ENCODE assay signal across 8 cellular contexts in genomic region chr1:225813250-225813964, GRCh38. TPM values are rescaled to one million over a fixed set of nuclear protein-coding genes. Genes with fewer than 3 reads are reported as not detected.
DNase-seq lines count a peak whose midpoint lies in the region; ATAC-seq and TF ChIP-seq lines count a peak whose summit lies in the region.

No MANE protein-coding gene starts in this region.

- no peaks in the 10 kb centered on the region for H3K9me2 ChIP-seq in HCT116 (ENCODE audit: insufficient read depth)

- CTCF ChIA-PET in HCT116 (lab: Charles Lee) = interaction anchor here (1.2 to 2.2 kb wide), 2 partner anchors 36 to 339 kb away, joined by 4 to 6 read pairs; partner anchors contain the start of gene SRP9
- CTCF ChIA-PET in activated CD4-positive, alpha-beta T cell treated with anti-CD3 and anti-CD28 coated beads for 36 hours (lab: Charles Lee) = interaction anchor here (0.6 to 1.4 kb wide), 3 partner anchors 9 to 334 kb away, joined by 3 read pairs; no protein-coding TSS in a partner anchor

- no peaks in the 10 kb centered on the region for H4K20me1 ChIP-seq in HCT116 (ENCODE audit: insufficient read depth)

- no peak overlapping the region for H3K27ac Mint-ChIP-seq in activated CD4-positive, alpha-beta T cell treated with anti-CD3 and anti-CD28 coated beads for 36 hours

- ATAC-seq in HCT116 (no peak), HG03565 (IDR thresholded peaks at IDR 0.05; ENCODE audit: unreplicated experiment) (no peak)
- ATAC-seq in activated CD4-positive, alpha-beta T cell treated with anti-CD3 and anti-CD28 coated beads for 36 hours = no peak

- H3K36me3 Mint-ChIP-seq in activated CD4-positive, alpha-beta T cell treated with anti-CD3 and anti-CD28 coated beads for 36 hours (ENCODE audit: low read depth) = no peaks in the 10 kb centered on the region

- TF ChIP-seq POLR2A in HCT116 (IDR thresholded peaks at IDR 0.05; ENCODE audit: borderline replicate concordance, extremely low read depth, insufficient read depth, insufficient read length) = no peak

- H3K27ac ChIP-seq in HCT116 (ENCODE audit: low read depth, low read length) = no peak overlapping the region

- POLR2A ChIA-PET in HCT116 (lab: Charles Lee) = interaction anchor here (1.2 kb wide), 1 partner anchor 111 kb away, joined by 4 read pairs; the partner anchor contains the start of gene PYCR2
- POLR2A ChIA-PET in activated CD4-positive, alpha-beta T cell treated with anti-CD3 and anti-CD28 coated beads for 36 hours (lab: Charles Lee) = no interaction called here

- BruUV-seq in HCT116 (replicated peaks; lab: Mats Ljungman, UMichigan) = no TSS peak

- TF ChIP-seq RAD21 in HCT116 (IDR thresholded peaks at IDR 0.05; ENCODE audit: low read depth) = no peak

- intact Hi-C loops in HCT116 (cut with micrococcal nuclease) = loop anchor here (5.0 kb wide), 1 partner anchor 69 kb away; the partner anchor contains the start of gene TMEM63A
- intact Hi-C loops in activated CD4-positive, alpha-beta T cell treated with anti-CD3 and anti-CD28 coated beads for 36 hours (cut with DNase I, micrococcal nuclease) = no loop called here

- H3K4me3 ChIP-seq in HCT116 (replicated peaks in 1 of 2; ENCODE audit: low read depth in 1 of 2, low read length in 2 of 2) = no peak overlapping the region

- H2AFZ ChIP-seq in HCT116 (ENCODE audit: low read depth, low read length, poor library complexity, severe bottlenecking) = no peak overlapping the region

- H3K4me1 Mint-ChIP-seq in activated CD4-positive, alpha-beta T cell treated with anti-CD3 and anti-CD28 coated beads for 36 hours = peaks cover 12% of the 10 kb centered on the region

- DNase-seq in HCT116 (ENCODE audit: low read depth, low spot score) = no peak
- peak; percentile 51 for DNase-seq in OCI-M1 (lab: John Stamatoyannopoulos, UW)
- peak; percentile 89 for DNase-seq in fibroblast of peridontal ligament (ENCODE audit: extremely low read depth)
- peak; percentile 93 for DNase-seq in renal cortical epithelial cell (ENCODE audit: low read depth)
- no peak for DNase-seq in cerebellum (ENCODE audit: low spot score)
- DNase-seq in activated CD4-positive, alpha-beta T cell treated with anti-CD3 and anti-CD28 coated beads for 36 hours = no peak
- DNase-seq in activated effector memory CD4-positive, alpha-beta T cell treated with Interleukin-2 at 50 U/mL for 16 hours = no peak

- TF ChIP-seq CTCF in HCT116 (IDR thresholded peaks at IDR 0.05 in 2 of 3, conservative IDR thresholded peaks at IDR 0.05 in 1 of 3; ENCODE audit: borderline replicate concordance in 1 of 3, insufficient read depth in 1 of 3, low read depth in 2 of 3, low read length in 2 of 3) = no peak

- H3K9me3 ChIP-seq in HCT116 (ENCODE audit: control insufficient read depth in 1 of 2, insufficient read depth in 1 of 2, low read depth in 1 of 2, low read length in 2 of 2) = no peaks in the 10 kb centered on the region

- H3K4me3 Mint-ChIP-seq in activated CD4-positive, alpha-beta T cell treated with anti-CD3 and anti-CD28 coated beads for 36 hours = no peak overlapping the region

- peaks cover 34 to 47% of the 10 kb centered on the region in 2 experiments for H3K4me1 ChIP-seq in HCT116 (ENCODE audit: control insufficient read depth in 1 of 2, insufficient read depth in 2 of 2, low read length in 2 of 2)

- H3K9ac ChIP-seq in HCT116 (ENCODE audit: low read length) = no peak overlapping the region

- H3K36me3 ChIP-seq in HCT116 (ENCODE audit: control insufficient read depth in 1 of 2, insufficient read depth in 2 of 2, low read length in 2 of 2) = no peaks in the 10 kb centered on the region

- peak overlapping the region; percentile 45; the same call in 1 of the 2 replicates for H3K4me2 ChIP-seq in HCT116 (ENCODE audit: low read length)

- no peaks in the 10 kb centered on the region for H3K27me3 ChIP-seq in HCT116 (ENCODE audit: insufficient read depth, low read length)

- H3K79me2 ChIP-seq in HCT116 (ENCODE audit: insufficient read depth, low read length) = no peaks in the 10 kb centered on the region

- H3K27me3 Mint-ChIP-seq in activated CD4-positive, alpha-beta T cell treated with anti-CD3 and anti-CD28 coated beads for 36 hours = peaks cover 4% of the 10 kb centered on the region

- no peaks in the 10 kb centered on the region for H3K9me3 Mint-ChIP-seq in activated CD4-positive, alpha-beta T cell treated with anti-CD3 and anti-CD28 coated beads for 36 hours (ENCODE audit: low read depth)

- RAD21 ChIA-PET in HCT116 (lab: Charles Lee; ENCODE audit: low non-redundant PET in 1 of 2, low total read pairs in 2 of 2, uncharacterized antibody in 2 of 2, unreplicated experiment in 2 of 2) = no interaction called here

TF ChIP-seq in HCT116, 20 proteins besides CTCF, POLR2A, EP300 and RAD21 (continues in another document):
- TF ChIP-seq SP1 (IDR thresholded peaks at IDR 0.05; ENCODE audit: low read depth) (no peak), POLR2AphosphoS5 (IDR thresholded peaks at IDR 0.05; ENCODE audit: low read depth, low read length) (no peak), TCF7L2 (IDR thresholded peaks at IDR 0.05; ENCODE audit: borderline replicate concordance, extremely low read depth, insufficient read depth, insufficient read length) (no peak), CBX3 (IDR thresholded peaks at IDR 0.05; ENCODE audit: low read depth) (no peak), SIN3A (IDR thresholded peaks at IDR 0.05; ENCODE audit: low read depth) (no peak), EZH2 (IDR thresholded peaks at IDR 0.05) (no peak), EZH2phosphoT487 (IDR thresholded peaks at IDR 0.05; ENCODE audit: borderline replicate concordance) (no peak), ELF1 (IDR thresholded peaks at IDR 0.05; ENCODE audit: borderline replicate concordance, low read depth) (no peak), YY1 (IDR thresholded peaks at IDR 0.05; ENCODE audit: extremely low read depth, insufficient replicate concordance, low read depth, low read length) (no peak), FOSL1 (IDR thresholded peaks at IDR 0.05; ENCODE audit: low read depth) (no peak), CEBPB (IDR thresholded peaks at IDR 0.05; ENCODE audit: low read depth) (no peak), JUND (IDR thresholded peaks at IDR 0.05) (no peak), ZFX (IDR thresholded peaks at IDR 0.05) (no peak), ZNF274 (IDR thresholded peaks at IDR 0.05; ENCODE audit: low read depth, low read length) (no peak), ZBTB33 (IDR thresholded peaks at IDR 0.05; ENCODE audit: extremely low read depth, insufficient replicate concordance, low read length) (no peak), EGR1 (IDR thresholded peaks at IDR 0.05; ENCODE audit: low read depth) (no peak)
- TF ChIP-seq, protein P1, sequence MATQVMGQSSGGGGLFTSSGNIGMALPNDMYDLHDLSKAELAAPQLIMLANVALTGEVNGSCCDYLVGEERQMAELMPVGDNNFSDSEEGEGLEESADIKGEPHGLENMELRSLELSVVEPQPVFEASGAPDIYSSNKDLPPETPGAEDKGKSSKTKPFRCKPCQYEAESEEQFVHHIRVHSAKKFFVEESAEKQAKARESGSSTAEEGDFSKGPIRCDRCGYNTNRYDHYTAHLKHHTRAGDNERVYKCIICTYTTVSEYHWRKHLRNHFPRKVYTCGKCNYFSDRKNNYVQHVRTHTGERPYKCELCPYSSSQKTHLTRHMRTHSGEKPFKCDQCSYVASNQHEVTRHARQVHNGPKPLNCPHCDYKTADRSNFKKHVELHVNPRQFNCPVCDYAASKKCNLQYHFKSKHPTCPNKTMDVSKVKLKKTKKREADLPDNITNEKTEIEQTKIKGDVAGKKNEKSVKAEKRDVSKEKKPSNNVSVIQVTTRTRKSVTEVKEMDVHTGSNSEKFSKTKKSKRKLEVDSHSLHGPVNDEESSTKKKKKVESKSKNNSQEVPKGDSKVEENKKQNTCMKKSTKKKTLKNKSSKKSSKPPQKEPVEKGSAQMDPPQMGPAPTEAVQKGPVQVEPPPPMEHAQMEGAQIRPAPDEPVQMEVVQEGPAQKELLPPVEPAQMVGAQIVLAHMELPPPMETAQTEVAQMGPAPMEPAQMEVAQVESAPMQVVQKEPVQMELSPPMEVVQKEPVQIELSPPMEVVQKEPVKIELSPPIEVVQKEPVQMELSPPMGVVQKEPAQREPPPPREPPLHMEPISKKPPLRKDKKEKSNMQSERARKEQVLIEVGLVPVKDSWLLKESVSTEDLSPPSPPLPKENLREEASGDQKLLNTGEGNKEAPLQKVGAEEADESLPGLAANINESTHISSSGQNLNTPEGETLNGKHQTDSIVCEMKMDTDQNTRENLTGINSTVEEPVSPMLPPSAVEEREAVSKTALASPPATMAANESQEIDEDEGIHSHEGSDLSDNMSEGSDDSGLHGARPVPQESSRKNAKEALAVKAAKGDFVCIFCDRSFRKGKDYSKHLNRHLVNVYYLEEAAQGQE (IDR thresholded peaks at IDR 0.05; ENCODE audit: low read depth) = no peak
- TF ChIP-seq, protein P2, sequence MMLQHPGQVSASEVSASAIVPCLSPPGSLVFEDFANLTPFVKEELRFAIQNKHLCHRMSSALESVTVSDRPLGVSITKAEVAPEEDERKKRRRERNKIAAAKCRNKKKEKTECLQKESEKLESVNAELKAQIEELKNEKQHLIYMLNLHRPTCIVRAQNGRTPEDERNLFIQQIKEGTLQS (IDR thresholded peaks at IDR 0.05) = no peak

RNA-seq across cellular contexts. Expression of gene EPHX1, which starts 3.5 kb away (rescaled TPM):
- total RNA-seq in HCT116 (2021; ENCODE audit: unreplicated experiment) (44.6 TPM), renal cortical epithelial cell (25.2 and 83.7 TPM in 2 replicates), cerebellum (15.3 TPM)
- 58.8 and 64.6 TPM in 2 replicates for polyA plus RNA-seq in HCT116 (2012)
- total RNA-seq in activated CD4-positive, alpha-beta T cell treated with anti-CD3 and anti-CD28 coated beads for 36 hours = 1 to 10 TPM; 2.5 to 2.6 TPM

RNA-seq across cellular contexts. Expression of gene SRP9, which starts 35.8 kb away (rescaled TPM):
- total RNA-seq in HCT116 (2021; ENCODE audit: unreplicated experiment) (220 TPM), renal cortical epithelial cell (360 and 486 TPM in 2 replicates), cerebellum (242 TPM)
- polyA plus RNA-seq in HCT116 (2012) = 136 and 141 TPM in 2 replicates
- 100 to 1,000 TPM; 263 to 308 TPM for total RNA-seq in activated CD4-positive, alpha-beta T cell treated with anti-CD3 and anti-CD28 coated beads for 36 hours

Comparison
In these comparisons a context has a peak if more than half of its experiments do, and no peak if none do; other contexts are left out.
1. DNase-seq: peak in OCI-M1 (single experiment), fibroblast of peridontal ligament (single experiment) and renal cortical epithelial cell (single experiment); none in HCT116 (single experiment), cerebellum (single experiment), activated CD4-positive, alpha-beta T cell treated with anti-CD3 and anti-CD28 coated beads for 36 hours (single experiment) and activated effector memory CD4-positive, alpha-beta T cell treated with Interleukin-2 at 50 U/mL for 16 hours (single experiment).